Comparison of ENCODE assay signal across 8 cellular contexts in genomic region chr2:8681786-8682692, GRCh38. TPM values are rescaled to one million over a fixed set of nuclear protein-coding genes. Genes with fewer than 3 reads are reported as not detected.
A peak's percentile ranks its signal among the peaks of the same experiment; 100 is the strongest.
DNase-seq lines count a peak whose midpoint lies in the region; ATAC-seq, FAIRE-seq and TF ChIP-seq lines count a peak whose summit lies in the region.

ID2 (plus strand) TSS chr2:8682056; CDS start chr2:8682166, 110 bp downstream.

- DNase-seq in GM12892 (ENCODE audit: insufficient read length) (peak; percentile 95), NCI-H1436 treated with DMSO at 0.1 percent for 48 hours (lab: John Stamatoyannopoulos, UW) (peak; percentile 93), T follicular helper cell (ENCODE audit: low read depth) (peak; percentile 94), Right ventricle myocardium inferior (ENCODE audit: missing footprints) (peak; percentile 100), pancreas (peak; percentile 99), thyroid gland (peak; percentile 99)
- DNase-seq in activated naive CD8-positive, alpha-beta T cell treated with anti-CD3 and anti-CD28 coated beads, Interleukin-2, amount 50 U/mL, for 24 hours, result peak; percentile 99

- intact Hi-C loops in Right ventricle myocardium inferior (cut with DNase I) (loop anchor here (2.0 to 10.0 kb wide), 8 partner anchors 157 to 1587 kb away; no protein-coding TSS in a partner anchor), pancreas (cut with DNase I) (no loop called here), thyroid gland (cut with DNase I) (no loop called here)

- WGBS in pancreas, 2 donors, result 0 to 1% methylated on average over 51 to 66 of the region's 70 CpGs
- WGBS in thyroid gland, 2 donors, result 0% methylated on average over 13 to 27 of the region's 70 CpGs

- H3K36me3 ChIP-seq in pancreas (no peaks in the 10 kb centered on the region), thyroid gland (no peaks in the 10 kb centered on the region)

- TF ChIP-seq POLR2A in GM12892 (IDR thresholded peaks at IDR 0.05; ENCODE audit: low read depth, low read length) (peak; percentile 99), thyroid gland (IDR thresholded peaks at IDR 0.05) (peak; percentile 100)

- H3K27ac Mint-ChIP-seq in activated naive CD8-positive, alpha-beta T cell treated with anti-CD3 and anti-CD28 coated beads, Interleukin-2, amount 50 U/mL, for 24 hours, result peak within 1 kb of the TSS; percentile 89

- peak within 1 kb of the TSS; percentile 59 to 76 (median 68) for H3K4me3 ChIP-seq in pancreas
- peak within 1 kb of the TSS; percentile 39 to 99 (median 73) for H3K4me3 ChIP-seq in thyroid gland (replicated peaks in 1 of 3)

- peaks cover 19% of the 10 kb centered on the region for H3K27me3 Mint-ChIP-seq in activated naive CD8-positive, alpha-beta T cell treated with anti-CD3 and anti-CD28 coated beads, Interleukin-2, amount 50 U/mL, for 24 hours

- TF ChIP-seq CTCF in pancreas (IDR thresholded peaks at IDR 0.05) (no peak), thyroid gland (IDR thresholded peaks at IDR 0.05) (peak in 1 of 6 experiments; percentile 7)

- H3K9me3 ChIP-seq in pancreas (no peaks in the 10 kb centered on the region), thyroid gland (no peaks in the 10 kb centered on the region)

- H3K4me1 ChIP-seq in pancreas (peaks cover 0 to 24% (median 7%) of the 10 kb centered on the region in 3 donors), thyroid gland (peaks cover 23 to 27% of the 10 kb centered on the region in 2 donors)

- FAIRE-seq in GM12892 (lab: Jason Lieb, UNC), result peak; percentile 74
- no peak for FAIRE-seq in pancreas (lab: Jason Lieb, UNC)

- peak within 1 kb of the TSS; percentile 93 for H3K4me3 Mint-ChIP-seq in activated naive CD8-positive, alpha-beta T cell treated with anti-CD3 and anti-CD28 coated beads, Interleukin-2, amount 50 U/mL, for 24 hours

- peaks cover 27% of the 10 kb centered on the region for H3K36me3 Mint-ChIP-seq in activated naive CD8-positive, alpha-beta T cell treated with anti-CD3 and anti-CD28 coated beads, Interleukin-2, amount 50 U/mL, for 24 hours (ENCODE audit: low read depth)

- peaks cover 47% of the 10 kb centered on the region for H3K4me1 Mint-ChIP-seq in activated naive CD8-positive, alpha-beta T cell treated with anti-CD3 and anti-CD28 coated beads, Interleukin-2, amount 50 U/mL, for 24 hours

- ATAC-seq in HG02840 (IDR thresholded peaks at IDR 0.05; ENCODE audit: low FRiP score, unreplicated experiment) (peak; percentile 61), Right ventricle myocardium inferior (peak; percentile 87), pancreas (peak; percentile 72 to 81 (median 74))
- ATAC-seq in activated naive CD8-positive, alpha-beta T cell treated with anti-CD3 and anti-CD28 coated beads, Interleukin-2, amount 50 U/mL, for 24 hours, result peak; percentile 68

- no peaks in the 10 kb centered on the region for H3K9me3 Mint-ChIP-seq in activated naive CD8-positive, alpha-beta T cell treated with anti-CD3 and anti-CD28 coated beads, Interleukin-2, amount 50 U/mL, for 24 hours

- H3K27ac ChIP-seq in pancreas, result peak within 1 kb of the TSS; percentile 98 to 100 (median 98)
- H3K27ac ChIP-seq in thyroid gland, result peak within 1 kb of the TSS; percentile 99 to 100 (median 100)

- H3K27me3 ChIP-seq in pancreas (no peaks in the 10 kb centered on the region), thyroid gland (no peaks in the 10 kb centered on the region)

RNA-seq across cellular contexts. Expression of gene ID2, which starts in this region (rescaled TPM):
- polyA plus RNA-seq in GM12892 (2012; ENCODE audit: missing spikeins), result 23.8 TPM
- 31.3 TPM for total RNA-seq in Right ventricle myocardium inferior
- total RNA-seq in pancreas, result 10 to 100 TPM; 19.3 to 50.6 (median 23.2) TPM
- 100 to 1,000 TPM in 1 of 2 donors, 10 to 100 TPM in 1; 53.1 to 135 TPM for polyA plus RNA-seq in pancreas
- total RNA-seq in thyroid gland, result 100 to 1,000 TPM; 226 to 298 (median 247) TPM

Comparison
In these comparisons a context has a peak if more than half of its experiments do, and no peak if none do; other contexts are left out.
1. Peak in every context shown above with its lines: DNase-seq, ATAC-seq, H3K4me3 ChIP-seq and H3K27ac ChIP-seq.